Comparison of ENCODE assay signal across 8 cellular contexts in the genomic region with DNA sequence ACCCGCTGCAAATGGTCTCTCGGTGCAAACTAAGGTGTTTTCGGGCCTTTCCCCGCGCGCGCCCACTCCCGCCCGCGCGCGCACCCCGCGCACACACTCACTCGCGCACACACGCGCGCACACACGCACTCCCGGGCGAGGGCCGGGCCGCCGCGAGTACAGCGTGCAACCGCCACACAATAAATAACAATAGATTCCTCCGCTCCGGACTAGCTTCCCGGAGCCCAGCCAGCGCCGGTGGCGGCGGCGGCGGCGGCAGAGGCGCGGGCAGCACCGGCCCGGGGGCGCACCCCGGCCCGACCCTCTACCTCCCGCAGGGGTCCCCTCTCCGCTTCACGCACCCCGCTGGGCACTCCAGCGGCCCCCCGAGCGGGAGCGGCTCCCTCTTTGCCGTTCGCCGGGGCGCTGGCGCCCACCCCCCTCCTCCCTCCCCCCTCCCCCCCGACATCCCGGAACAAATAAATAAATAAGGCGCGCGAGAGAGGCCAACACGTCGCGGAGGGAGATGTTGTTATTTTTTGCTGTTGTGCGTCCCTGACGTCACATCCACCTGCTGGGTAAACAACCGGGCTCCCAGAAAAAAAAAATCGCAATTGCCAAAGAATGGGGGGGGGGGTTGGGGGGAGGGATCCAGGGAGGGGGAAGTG. TPM values are rescaled to one million over a fixed set of nuclear protein-coding genes. Genes with fewer than 3 reads are reported as not detected.
A peak's percentile ranks its signal among the peaks of the same experiment; 100 is the strongest.
DNase-seq lines count a peak whose midpoint lies in the region; ATAC-seq and TF ChIP-seq lines count a peak whose summit lies in the region.

A gene (minus strand): TSS at position 160 of the 647 bp plus-strand sequence. CDS start 385,347 bp downstream, outside the sequence.

- H3K4me1 ChIP-seq in neuron (ENCODE audit: insufficient read depth, low read length), result peaks cover 32% of the 10 kb centered on the region

- H3K9me3 Mint-ChIP-seq in activated naive CD4-positive, alpha-beta T cell treated with anti-CD3 and anti-CD28 coated beads, Interleukin-2, amount 50 U/mL, for 24 hours, result no peaks in the 10 kb centered on the region

- peak within 1 kb of the TSS; percentile 77 for H3K27ac ChIP-seq in KOPT-K1 (ENCODE audit: low read depth, low read length, poor library complexity, severe bottlenecking)

- peak within 1 kb of the TSS; percentile 99 for H3K27ac Mint-ChIP-seq in activated naive CD4-positive, alpha-beta T cell treated with anti-CD3 and anti-CD28 coated beads, Interleukin-2, amount 50 U/mL, for 24 hours

- peak within 1 kb of the TSS; percentile 82 for H2AFZ ChIP-seq in neuron (ENCODE audit: low read depth, low read length)

- H3K27me3 ChIP-seq in neuron (ENCODE audit: insufficient read depth, low read length), result no peaks in the 10 kb centered on the region

- H3K36me3 Mint-ChIP-seq in activated naive CD4-positive, alpha-beta T cell treated with anti-CD3 and anti-CD28 coated beads, Interleukin-2, amount 50 U/mL, for 24 hours, result no peaks in the 10 kb centered on the region

- H3K9me3 ChIP-seq in KOPT-K1 (ENCODE audit: insufficient read depth, low read length, poor library complexity, severe bottlenecking) (no peaks in the 10 kb centered on the region), neuron (ENCODE audit: low read length) (no peaks in the 10 kb centered on the region)

- peaks cover 47% of the 10 kb centered on the region for H3K4me1 Mint-ChIP-seq in activated naive CD4-positive, alpha-beta T cell treated with anti-CD3 and anti-CD28 coated beads, Interleukin-2, amount 50 U/mL, for 24 hours

- H3K27me3 Mint-ChIP-seq in activated naive CD4-positive, alpha-beta T cell treated with anti-CD3 and anti-CD28 coated beads, Interleukin-2, amount 50 U/mL, for 24 hours, result no peaks in the 10 kb centered on the region

- peak; percentile 33 for TF ChIP-seq POLR2A in GM18526 (IDR thresholded peaks at IDR 0.05; ENCODE audit: extremely low read depth, insufficient read length)

- ATAC-seq in GM19324 (IDR thresholded peaks at IDR 0.05; ENCODE audit: low FRiP score, unreplicated experiment), result no peak

- H3K4me3 ChIP-seq in neuron (ENCODE audit: low read length), result peak within 1 kb of the TSS; percentile 81

- H3K36me3 ChIP-seq in KOPT-K1 (ENCODE audit: insufficient read depth, low read length) (no peaks in the 10 kb centered on the region), neuron (ENCODE audit: insufficient read depth, low read length) (no peaks in the 10 kb centered on the region)

- in situ Hi-C loops in SK-MEL-5 (cut with HindIII; ENCODE audit: low pct_unique_long_range_greater_than_20kb, low sequenced_read_pairs), result no loop called here

- peak; percentile 81 for DNase-seq in SK-MEL-5 (ENCODE audit: low read depth, low spot score)
- peak; percentile 81 for DNase-seq in globus pallidus (ENCODE audit: low spot score)
- DNase-seq in superior temporal gyrus (ENCODE audit: extremely low spot score), result peak; percentile 77

- peak within 1 kb of the TSS; percentile 96 for H3K4me3 Mint-ChIP-seq in activated naive CD4-positive, alpha-beta T cell treated with anti-CD3 and anti-CD28 coated beads, Interleukin-2, amount 50 U/mL, for 24 hours

RNA-seq across cellular contexts. Expression of the gene that starts here (rescaled TPM):
- total RNA-seq in SK-MEL-5 (2014; rRNA removed; shearing (Covaris generic)), result 5.8 and 6.5 TPM in 2 replicates
- 6.3 and 9.0 TPM in 2 replicates for polyA plus RNA-seq in SK-MEL-5 (2015; cell fraction: cytosol; rRNA removed)
- 8.2 and 12.7 TPM in 2 replicates for polyA plus RNA-seq in SK-MEL-5 (2015; cell fraction: nucleus; rRNA removed)
